15 cellular contexts compared by ENCODE assay signal in the genomic region with DNA sequence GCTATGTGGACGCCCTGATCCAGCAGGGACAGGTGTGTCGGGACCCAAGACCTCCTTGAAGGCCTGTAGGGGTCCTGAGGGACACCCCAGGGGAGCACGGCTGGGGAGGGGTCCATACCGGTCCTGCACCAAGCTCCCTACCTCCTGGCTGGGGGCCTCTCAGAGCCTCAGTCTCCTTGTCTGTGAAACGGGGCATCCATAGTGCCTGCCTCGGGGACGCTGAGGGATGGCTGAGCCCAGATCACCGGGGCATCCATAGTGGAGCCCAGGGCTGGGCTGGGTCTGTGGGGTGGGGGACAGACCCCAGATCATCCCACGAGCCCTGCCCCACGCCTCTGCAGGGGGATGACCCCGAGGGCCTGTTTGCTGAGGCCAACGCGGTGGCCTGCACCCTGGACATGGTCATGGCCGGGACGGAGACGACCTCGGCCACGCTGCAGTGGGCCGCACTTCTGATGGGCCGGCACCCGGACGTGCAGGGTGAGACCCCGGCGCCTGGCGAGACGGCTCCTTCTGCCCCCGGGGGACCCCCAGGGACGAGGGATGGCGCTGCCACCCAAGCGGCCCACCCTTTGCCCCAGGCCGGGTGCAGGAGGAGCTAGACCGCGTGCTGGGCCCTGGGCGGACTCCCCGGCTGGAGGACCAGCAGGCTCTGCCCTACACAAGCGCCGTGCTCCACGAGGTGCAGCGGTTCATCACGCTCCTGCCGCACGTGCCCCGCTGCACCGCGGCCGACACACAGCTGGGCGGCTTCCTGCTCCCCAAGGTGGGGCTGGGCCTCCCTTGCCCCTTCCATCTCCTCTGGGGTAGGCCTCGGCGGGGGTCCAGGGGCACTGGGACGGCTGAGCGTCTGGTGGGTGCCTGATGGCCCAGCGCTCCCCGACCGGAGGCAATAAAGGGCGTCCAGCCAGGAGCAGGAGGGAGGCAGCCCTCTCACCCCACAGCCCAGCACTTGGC. TPM values are rescaled to one million over a fixed set of nuclear protein-coding genes. Genes with fewer than 3 reads are reported as not detected.
A peak's percentile ranks its signal among the peaks of the same experiment; 100 is the strongest.
DNase-seq lines count a peak whose midpoint lies in the region; ATAC-seq and TF ChIP-seq lines count a peak whose summit lies in the region.
"Had no signal": no experiment of that assay in that cellular context is flagged by ENCODE, and none has a peak within 500 bp of the region (broad histone marks: within the 10 kb centered on the region; RNA-seq: fewer than 3 reads in every experiment).

No MANE protein-coding gene starts in this region.

- H3K27me3 Mint-ChIP-seq in Caco-2 (ENCODE audit: insufficient read depth, unreplicated experiment) = no peaks in the 10 kb centered on the region

- TF ChIP-seq CTCF in AG04450 (IDR thresholded peaks at IDR 0.05; ENCODE audit: low read depth, low read length) (no peak), Caco-2 (IDR thresholded peaks at IDR 0.05; ENCODE audit: insufficient read depth in 1 of 2, low read depth in 1 of 2, low read length in 1 of 2, severe bottlenecking in 1 of 2, unreplicated experiment in 1 of 2) (no peak), Panc1 (IDR thresholded peaks at IDR 0.05) (no peak)

- H3K36me3 ChIP-seq in Caco-2 (ENCODE audit: control insufficient read depth, insufficient read depth, low read length) (no peaks in the 10 kb centered on the region), Panc1 (ENCODE audit: control insufficient read depth, insufficient read depth, low read length) (no peaks in the 10 kb centered on the region)

- H3K4me3 ChIP-seq in AG04450 (ENCODE audit: low read depth, low read length) (no peak overlapping the region), Caco-2 (ENCODE audit: low read depth, low read length) (no peak overlapping the region), Panc1 (ENCODE audit: low read depth in 2 of 2, low read length in 2 of 2) (no peak overlapping the region)
- H3K4me3 ChIP-seq: GM23248 had no signal

- H3K4me1 Mint-ChIP-seq in Caco-2 (ENCODE audit: low read depth, unreplicated experiment) = no peaks in the 10 kb centered on the region
- H3K4me1 Mint-ChIP-seq: CD8-positive, alpha-beta memory T cell had no signal

- DNase-seq in AG04450 (ENCODE audit: low read depth, low spot score) (no peak), Caco-2 (no peak), Panc1 (ENCODE audit: low read depth, low spot score) (no peak), left kidney (ENCODE audit: low read depth, low spot score) (peak; percentile 57), left cardiac atrium (no peak), C1 segment of cervical spinal cord (lab: John Stamatoyannopoulos, UW) (no peak), DMS79 treated with DMSO at 0.1 percent for 48 hours (lab: John Stamatoyannopoulos, UW) (no peak)
- DNase-seq: NCI-H1092, NCI-H2107, NCI-H748 treated with DMSO at 0.1 percent for 48 hours, SIG-M5 had no signal

- BruUV-seq in Caco-2 (replicated peaks; lab: Mats Ljungman, UMichigan) (no TSS peak), Panc1 (replicated peaks; lab: Mats Ljungman, UMichigan) (no TSS peak)

- ATAC-seq in Panc1 = no peak
- ATAC-seq in left cardiac atrium = no peak

- in situ Hi-C loops in Panc1 (cut with HindIII; ENCODE audit: low pct_unique_long_range_greater_than_20kb, low sequenced_read_pairs) = no loop called here

- H3K4me1 ChIP-seq in Caco-2 = peaks cover 22% of the 10 kb centered on the region
- peaks cover 38% of the 10 kb centered on the region for H3K4me1 ChIP-seq in Panc1 (ENCODE audit: control insufficient read depth, insufficient read depth, low read length)

- CTCF ChIA-PET in AG04450 (lab: Charles Lee) (interaction anchor here (0.6 kb wide), 1 partner anchor 1481 kb away, joined by 3 read pairs; no protein-coding TSS in a partner anchor), Caco-2 (lab: Charles Lee) (interaction anchor here (0.6 kb wide), 1 partner anchor 98 kb away, joined by 4 read pairs; no protein-coding TSS in a partner anchor), Panc1 (lab: Charles Lee) (no interaction called here)

- peaks cover 11% of the 10 kb centered on the region for H3K36me3 Mint-ChIP-seq in Caco-2 (ENCODE audit: insufficient read depth, unreplicated experiment)
- H3K36me3 Mint-ChIP-seq: CD8-positive, alpha-beta memory T cell had no signal

- H3K9me3 Mint-ChIP-seq in Caco-2 (ENCODE audit: unreplicated experiment) = no peaks in the 10 kb centered on the region
- H3K9me3 Mint-ChIP-seq: CD8-positive, alpha-beta memory T cell had no signal

- H3K9me3 ChIP-seq in AG04450 (ENCODE audit: control insufficient read depth, insufficient read depth, low read length) (no peaks in the 10 kb centered on the region; the same call in 1 of the 2 replicates), Caco-2 (no peaks in the 10 kb centered on the region), Panc1 (ENCODE audit: control insufficient read depth, insufficient read depth, low read depth, low read length) (no peaks in the 10 kb centered on the region)

- POLR2A ChIA-PET in AG04450 (lab: Yijun Ruan, JAX) (interaction anchor here (1.2 kb wide), 1 partner anchor 12 kb away, joined by 9 read pairs; the partner anchor contains the start of gene COX19), Caco-2 (lab: Charles Lee) (no interaction called here), Panc1 (lab: Charles Lee) (no interaction called here)

- H3K27me3 ChIP-seq in AG04450 (ENCODE audit: control insufficient read depth, insufficient read depth, low read length) (peaks cover 12% of the 10 kb centered on the region), Caco-2 (replicated peaks; ENCODE audit: control insufficient read depth, insufficient read depth, low read length) (no peaks in the 10 kb centered on the region), Panc1 (ENCODE audit: control insufficient read depth, insufficient read depth, low read length) (no peaks in the 10 kb centered on the region)

- peak overlapping the region; percentile 48 for H3K27ac Mint-ChIP-seq in Caco-2 (ENCODE audit: unreplicated experiment)
- H3K27ac Mint-ChIP-seq: CD8-positive, alpha-beta memory T cell had no signal

- H3K4me3 Mint-ChIP-seq in Caco-2 (ENCODE audit: unreplicated experiment) = no peak overlapping the region
- H3K4me3 Mint-ChIP-seq: CD8-positive, alpha-beta memory T cell had no signal

- H3K27ac ChIP-seq in AG04450 (ENCODE audit: low read depth, low read length) = peak overlapping the region; percentile 21
- H3K27ac ChIP-seq in Panc1 (ENCODE audit: low read length) = peak overlapping the region; percentile 66
- H3K27ac ChIP-seq: GM23248, KMS-11 had no signal

- intact Hi-C loops in Caco-2 (cut with micrococcal nuclease; ENCODE audit: unreplicated experiment) = no loop called here
- intact Hi-C loops in Panc1 (cut with micrococcal nuclease; ENCODE audit: unreplicated experiment) = no loop called here
- intact Hi-C loops in left cardiac atrium (cut with DNase I) = loop anchor here in 1 of 2 donors (10.0 kb wide), 1 partner anchor 168 kb away; no protein-coding TSS in a partner anchor

RNA-seq across cellular contexts. Expression of gene CYP2W1, which starts 4.1 kb away (rescaled TPM):
- polyA plus RNA-seq in AG04450 (2011; rRNA removed) = not detected in 2 replicates
- polyA minus RNA-seq in AG04450 (2011; rRNA and poly(A)+ RNA removed) = not detected in 2 replicates
- total RNA-seq in Caco-2 (2022) (24.0 and 25.1 TPM in 2 replicates), Panc1 (2021; ENCODE audit: unreplicated experiment) (0.74 TPM), left cardiac atrium (not detected)
- polyA plus RNA-seq in Panc1 (2012; ENCODE audit: insufficient read length) = 0.63 TPM
- total RNA-seq: CD8-positive, alpha-beta memory T cell; GM23248; MCF 10A had no signal
- polyA plus RNA-seq: CD8-positive, alpha-beta memory T cell; GM23248 had no signal

RNA-seq across cellular contexts. Expression of gene COX19, which starts 11.7 kb away (rescaled TPM):
- 6.5 and 6.8 TPM in 2 replicates for polyA plus RNA-seq in AG04450 (2011; rRNA removed)
- 3.3 and 5.3 TPM in 2 replicates for polyA minus RNA-seq in AG04450 (2011; rRNA and poly(A)+ RNA removed)
- total RNA-seq in Caco-2 (2022) = 24.8 and 25.6 TPM in 2 replicates
- 14.4 TPM for total RNA-seq in Panc1 (2021; ENCODE audit: unreplicated experiment)
- polyA plus RNA-seq in Panc1 (2012; ENCODE audit: insufficient read length) = 7.7 TPM
- total RNA-seq in left cardiac atrium = 1 to 10 TPM; 6.6 to 8.5 TPM

RNA-seq across cellular contexts. Expression of gene ADAP1, which starts 32.6 kb away (rescaled TPM):
- polyA plus RNA-seq in AG04450 (2011; rRNA removed) = 0.87 and 0.89 TPM in 2 replicates
- 1.6 and 1.8 TPM in 2 replicates for polyA minus RNA-seq in AG04450 (2011; rRNA and poly(A)+ RNA removed)
- total RNA-seq in Caco-2 (2022) (65.6 and 77.6 TPM in 2 replicates), Panc1 (2021; ENCODE audit: unreplicated experiment) (3.1 TPM), left cardiac atrium (1 to 10 TPM; 6.9 to 8.2 TPM)
- polyA plus RNA-seq in Panc1 (2012; ENCODE audit: insufficient read length) = 3.2 TPM

RNA-seq across cellular contexts. Expression of gene GPR146, which starts 57.3 kb away (rescaled TPM):
- polyA plus RNA-seq in AG04450 (2011; rRNA removed) = 0.50 and 0.69 TPM in 2 replicates
- polyA minus RNA-seq in AG04450 (2011; rRNA and poly(A)+ RNA removed) = 0.09 TPM in 1 of 2 replicates, not detected in the other
- total RNA-seq in Caco-2 (2022) (1.8 and 3.0 TPM in 2 replicates), Panc1 (2021; ENCODE audit: unreplicated experiment) (2.9 TPM), left cardiac atrium (10 to 100 TPM in 1 of 2 donors, 1 to 10 TPM in 1; 9.0 to 17.7 TPM)
- 3.6 TPM for polyA plus RNA-seq in Panc1 (2012; ENCODE audit: insufficient read length)
- total RNA-seq: MCF 10A had no signal

Comparison
In these comparisons a context has a peak if more than half of its experiments do, and no peak if none do; other contexts are left out.
1. RNA of gene CYP2W1, which starts 4.1 kb away (total RNA-seq): 24.0 to 25.1 TPM in Caco-2; 0.74 TPM in Panc1 (single experiment) and not detected in left cardiac atrium; every median in the first group is over 10 times any median in the second.